8 cellular contexts compared by ENCODE assay signal in the genomic region with DNA sequence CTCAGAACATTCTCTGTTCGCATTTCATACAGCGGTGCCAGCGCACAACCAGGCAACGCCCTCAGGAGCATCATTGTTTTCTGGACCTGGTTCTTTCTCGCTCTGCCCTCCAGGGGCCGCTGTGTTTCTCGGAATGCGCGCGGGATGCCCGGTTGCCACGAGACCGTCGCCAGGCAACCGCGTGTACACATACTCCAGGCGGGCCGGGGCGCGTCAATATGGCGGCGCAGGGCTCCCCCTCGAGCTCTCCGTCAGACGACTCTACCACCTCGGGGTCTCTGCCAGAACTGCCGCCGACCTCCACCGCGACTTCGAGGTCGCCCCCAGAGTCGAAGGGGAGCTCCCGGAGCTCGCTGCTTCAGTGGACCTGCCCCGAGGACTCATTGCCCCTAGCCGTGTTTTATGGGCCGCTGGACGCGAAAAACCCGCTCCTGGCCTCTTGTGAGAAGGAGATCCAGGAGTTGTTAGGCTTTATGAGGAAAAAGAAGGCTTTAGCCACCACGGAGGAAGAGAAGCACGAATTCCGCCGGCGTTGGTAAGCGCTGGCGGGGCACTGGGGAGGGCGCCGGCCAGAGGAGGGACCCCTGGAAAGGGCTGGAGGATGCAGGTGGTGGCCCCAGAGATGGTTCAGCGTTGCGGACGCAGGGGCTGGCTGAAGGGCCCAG. TPM values are rescaled to one million over a fixed set of nuclear protein-coding genes. Genes with fewer than 3 reads are reported as not detected.
A peak's percentile ranks its signal among the peaks of the same experiment; 100 is the strongest.
DNase-seq lines count a peak whose midpoint lies in the region; ATAC-seq, FAIRE-seq and TF ChIP-seq lines count a peak whose summit lies in the region.

CFAP54 (plus strand) TSS at position 186 of the 665 bp plus-strand sequence; CDS start at position 219, 33 bp downstream.

- peak within 1 kb of the TSS; percentile 91 for H3K4me3 Mint-ChIP-seq in activated T-helper 17 cell treated with anti-CD3 and anti-CD28 coated beads, Interleukin-2, amount 50 U/mL, for 72 hours
- peak within 1 kb of the TSS; percentile 90 for H3K4me3 Mint-ChIP-seq in natural killer cell

- FAIRE-seq in RCC 7860 (lab: Jason Lieb, UNC): no peak

- intact Hi-C loops in natural killer cell (cut with micrococcal nuclease): loop anchor here (1.0 to 5.0 kb wide), 5 partner anchors 27 to 247 kb away; no protein-coding TSS in a partner anchor

- ATAC-seq in GM21825 (IDR thresholded peaks at IDR 0.05; ENCODE audit: unreplicated experiment) (peak; percentile 94), natural killer cell (peak; percentile 94 to 96 (median 95))
- peak; percentile 82 for ATAC-seq in activated T-helper 17 cell treated with anti-CD3 and anti-CD28 coated beads, Interleukin-2, amount 50 U/mL, for 72 hours (replicated peaks)

- peak; percentile 82 for TF ChIP-seq CTCF in natural killer cell (IDR thresholded peaks at IDR 0.05)

- peak within 1 kb of the TSS; percentile 97 for H3K27ac Mint-ChIP-seq in activated T-helper 17 cell treated with anti-CD3 and anti-CD28 coated beads, Interleukin-2, amount 50 U/mL, for 72 hours
- peak within 1 kb of the TSS; percentile 88 to 93 for H3K27ac Mint-ChIP-seq in natural killer cell

- no peaks in the 10 kb centered on the region for H3K27me3 Mint-ChIP-seq in activated T-helper 17 cell treated with anti-CD3 and anti-CD28 coated beads, Interleukin-2, amount 50 U/mL, for 72 hours
- H3K27me3 Mint-ChIP-seq in natural killer cell (ENCODE audit: low read depth in 2 of 2): no peaks in the 10 kb centered on the region

- peaks cover 5% of the 10 kb centered on the region for H3K4me1 Mint-ChIP-seq in activated T-helper 17 cell treated with anti-CD3 and anti-CD28 coated beads, Interleukin-2, amount 50 U/mL, for 72 hours
- H3K4me1 Mint-ChIP-seq in natural killer cell: peaks cover 22 to 25% of the 10 kb centered on the region in 2 donors

- H3K9me3 Mint-ChIP-seq in activated T-helper 17 cell treated with anti-CD3 and anti-CD28 coated beads, Interleukin-2, amount 50 U/mL, for 72 hours: no peaks in the 10 kb centered on the region
- H3K9me3 Mint-ChIP-seq in natural killer cell: no peaks in the 10 kb centered on the region

- no peaks in the 10 kb centered on the region for H3K36me3 Mint-ChIP-seq in activated T-helper 17 cell treated with anti-CD3 and anti-CD28 coated beads, Interleukin-2, amount 50 U/mL, for 72 hours (ENCODE audit: low read depth)
- H3K36me3 Mint-ChIP-seq in natural killer cell: no peaks in the 10 kb centered on the region

- DNase-seq in DMS53 treated with DMSO at 0.1 percent for 48 hours (lab: John Stamatoyannopoulos, UW; ENCODE audit: unreplicated experiment) (peak; percentile 93), Kasumi-1 (lab: John Stamatoyannopoulos, UW) (peak; percentile 91 to 94), RCC 7860 (ENCODE audit: low spot score) (peak; percentile 83), fibroblast of peridontal ligament (ENCODE audit: extremely low read depth) (peak; percentile 93), natural killer cell (peak; percentile 96)
- peak; percentile 90 to 94 (median 92) for DNase-seq in stimulated activated naive CD4-positive, alpha-beta T cell (lab: John Stamatoyannopoulos, UW)

RNA-seq across cellular contexts. Expression of gene CFAP54, which starts in this region (rescaled TPM):
- under 1 TPM; 0.61 to 0.87 TPM for total RNA-seq in activated T-helper 17 cell treated with anti-CD3 and anti-CD28 coated beads, Interleukin-2, amount 50 U/mL, for 72 hours
- 1 to 10 TPM in 2 of 3 donors, under 1 TPM in 1; 0.56 to 1.5 (median 1.2) TPM for total RNA-seq in natural killer cell

Comparison
In these comparisons a context has a peak if more than half of its experiments do, and no peak if none do; other contexts are left out.
1. Peak in every context shown above with its lines: DNase-seq and ATAC-seq.
2. Peak in ATAC-seq in activated T-helper 17 cell treated with anti-CD3 and anti-CD28 coated beads, Interleukin-2, amount 50 U/mL, for 72 hours; RNA of the gene not detected or under 1 TPM.